Comparison of ENCODE assay signal across 23 cellular contexts in the genomic region with DNA sequence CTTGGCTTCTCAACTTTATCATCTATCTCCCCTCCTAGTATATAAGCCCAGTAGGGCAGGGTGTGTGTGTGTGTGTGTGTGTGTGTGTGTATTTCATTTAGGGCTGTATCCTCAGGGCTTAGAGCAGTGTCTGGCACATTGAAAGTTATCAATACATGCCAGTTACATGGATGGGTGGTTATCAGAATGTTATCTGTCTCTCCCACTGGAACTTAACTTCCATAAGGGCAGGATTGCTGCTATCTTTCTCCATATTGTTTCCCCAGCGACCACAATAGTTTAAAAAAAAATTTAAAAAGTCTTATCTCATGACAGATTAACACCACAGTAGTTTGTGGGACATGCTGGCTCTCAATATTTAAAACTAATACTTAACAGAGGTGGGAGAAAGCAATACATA.
"Had no signal": no experiment of that assay in that cellular context is flagged by ENCODE, and none has a peak within 500 bp of the region (broad histone marks: within the 10 kb centered on the region; RNA-seq: fewer than 3 reads in every experiment).

No MANE protein-coding gene starts in this region.

- H2AFZ ChIP-seq: PC-9 had no signal

- FAIRE-seq: HepG2 had no signal

- ATAC-seq: HepG2, Right ventricle myocardium inferior, SK-N-SH treated with all-trans-retinoic acid at 6 μM for 48 hours had no signal

- DNase-seq: IMR-90, Kasumi-1, MM.1S, NCI-H1092 treated with DMSO at 0.1 percent for 48 hours, NCI-H1436, NCI-H187, NCI-H2029, NCI-H2081 treated with DMSO at 0.1 percent for 48 hours, NCI-H2171, NCI-H226, NCI-H446, NCI-H510A, NCI-H524 treated with DMSO at 0.1 percent for 48 hours, NCI-H69, NCI-H774, PC-9, Peyer's patch, SHP77 treated with DMSO at 0.1 percent for 48 hours, SJCRH30 had no signal

- H3K4me2 ChIP-seq: KMS-11, PC-9 had no signal

- H3K9me3 ChIP-seq: Peyer's patch, SJCRH30 had no signal

- H3K4me3 ChIP-seq: PC-9, Peyer's patch, SJCRH30 had no signal

- H3K4me1 ChIP-seq: Peyer's patch, SJCRH30 had no signal

- H3K9ac ChIP-seq: KMS-11 had no signal

- H3K27ac ChIP-seq: KMS-11, PC-9, Peyer's patch, SJCRH30 had no signal

- H3K27me3 ChIP-seq: Peyer's patch, SJCRH30 had no signal

- H3K36me3 ChIP-seq: Peyer's patch, SJCRH30 had no signal
